ENCODE assay signal across 8 cellular contexts in genomic region chr16:81238296-81239011, GRCh38. TPM values are rescaled to one million over a fixed set of nuclear protein-coding genes. Genes with fewer than 3 reads are reported as not detected.
DNase-seq lines count a peak whose midpoint lies in the region; ATAC-seq and TF ChIP-seq lines count a peak whose summit lies in the region.

Gene BCO1, plus strand, starts transcription at chr16:81238689. Its CDS starts 220 bp downstream, at chr16:81238909.

- ATAC-seq in HG02642 (IDR thresholded peaks at IDR 0.05; ENCODE audit: poor library complexity, unreplicated experiment), result peak; percentile 43

- no peak for TF ChIP-seq POLR2A in sigmoid colon (IDR thresholded peaks at IDR 0.05)

- peak in 1 of 4 donors; percentile 49 for TF ChIP-seq EP300 in sigmoid colon (IDR thresholded peaks at IDR 0.05)

- 4 to 17% methylated on average over 10 of the region's 10 CpGs for WGBS in sigmoid colon, 2 donors

- intact Hi-C loops in sigmoid colon (cut with DNase I), result loop anchor here (2.0 kb wide), 1 partner anchor 26 kb away; no protein-coding TSS in a partner anchor

- no peak for TF ChIP-seq CTCF in sigmoid colon (IDR thresholded peaks at IDR 0.05)

- H3K4me1 ChIP-seq in BLaER1 (peaks cover 8% of the 10 kb centered on the region), sigmoid colon (peaks cover 0 to 23% (median 21%) of the 10 kb centered on the region in 4 donors)

- H3K27ac ChIP-seq in BLaER1, result no peak within 1 kb of the TSS
- H3K27ac ChIP-seq in sigmoid colon, result peak within 1 kb of the TSS; percentile 74 to 91 (median 86)

- H3K9ac ChIP-seq in BLaER1, result no peak within 1 kb of the TSS

- no peaks in the 10 kb centered on the region for H4K20me1 ChIP-seq in BLaER1

- H3K4me2 ChIP-seq in BLaER1, result peak within 1 kb of the TSS; percentile 38

- H3K9me3 ChIP-seq in BLaER1, result no peaks in the 10 kb centered on the region
- no peaks in the 10 kb centered on the region for H3K9me3 ChIP-seq in sigmoid colon

- DNase-seq in SK-N-DZ (ENCODE audit: low spot score), result peak; percentile 26
- peak; percentile 9 for DNase-seq in glomerular endothelial cell (ENCODE audit: extremely low read depth, low read depth, low spot score)
- DNase-seq in sigmoid colon, result no peak
- no peak for DNase-seq in SIG-M5 treated with dmso at 0.1 percent for 504 hours (lab: John Stamatoyannopoulos, UW; ENCODE audit: unreplicated experiment)
- no peak for DNase-seq in mesenteric fat pad (ENCODE audit: low spot score)
- DNase-seq in NK-92 (lab: John Stamatoyannopoulos, UW; ENCODE audit: unreplicated experiment), result no peak

- H3K36me3 ChIP-seq in BLaER1 (no peaks in the 10 kb centered on the region), sigmoid colon (no peaks in the 10 kb centered on the region)

- H3K27me3 ChIP-seq in BLaER1, result no peaks in the 10 kb centered on the region
- H3K27me3 ChIP-seq in sigmoid colon, result no peaks in the 10 kb centered on the region

- H3K4me3 ChIP-seq in BLaER1 (no peak within 1 kb of the TSS), sigmoid colon (peak within 1 kb of the TSS; percentile 22 to 41 (median 39))

RNA-seq across cellular contexts. Expression of gene BCO1, which starts in this region (rescaled TPM):
- polyA plus RNA-seq in SK-N-DZ (2014; cell fraction: cytosol; rRNA removed), result 0.35 and 0.46 TPM in 2 replicates
- polyA plus RNA-seq in SK-N-DZ (2014; cell fraction: nucleus; rRNA removed), result 0.31 and 0.38 TPM in 2 replicates
- total RNA-seq in glomerular endothelial cell (not detected in 2 replicates), sigmoid colon (1 to 10 TPM in 2 of 4 donors, under 1 TPM in 1, not detected in 1; 0.83 to 3.1 (median 2.1) TPM), mesenteric fat pad (not detected)
- 1 to 10 TPM; 2.8 to 6.2 (median 4.2) TPM for polyA plus RNA-seq in sigmoid colon

Comparison
In these comparisons a context has a peak if more than half of its experiments do, and no peak if none do; other contexts are left out.
1. Peak in DNase-seq in glomerular endothelial cell; RNA of the gene not detected or under 1 TPM.